In the genomic region with DNA sequence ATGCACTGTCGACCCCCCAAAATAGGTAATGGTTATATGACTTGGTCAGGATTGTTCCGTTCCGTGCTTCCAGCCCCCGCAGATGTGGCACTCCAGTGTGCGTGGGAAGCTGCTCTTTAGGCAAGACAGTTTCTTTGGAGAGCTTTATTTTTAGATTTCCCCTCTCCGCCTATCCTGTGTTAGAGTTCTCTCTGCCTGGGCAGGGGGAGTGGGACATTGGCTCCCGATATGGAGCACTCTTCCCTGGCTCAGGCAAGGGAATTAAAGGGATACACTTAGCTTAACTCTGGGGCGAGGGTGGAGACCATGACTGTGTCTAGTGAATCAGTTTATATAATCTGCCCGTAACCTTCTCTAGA, we compare ENCODE assay signal across 3 cellular contexts.
TF ChIP-seq lines count a peak whose summit lies in the region.

No MANE protein-coding gene starts in this region.

TF ChIP-seq in SK-N-SH, 30 proteins besides CTCF, POLR2A, EP300 and RAD21:
- TF ChIP-seq, protein P1, sequence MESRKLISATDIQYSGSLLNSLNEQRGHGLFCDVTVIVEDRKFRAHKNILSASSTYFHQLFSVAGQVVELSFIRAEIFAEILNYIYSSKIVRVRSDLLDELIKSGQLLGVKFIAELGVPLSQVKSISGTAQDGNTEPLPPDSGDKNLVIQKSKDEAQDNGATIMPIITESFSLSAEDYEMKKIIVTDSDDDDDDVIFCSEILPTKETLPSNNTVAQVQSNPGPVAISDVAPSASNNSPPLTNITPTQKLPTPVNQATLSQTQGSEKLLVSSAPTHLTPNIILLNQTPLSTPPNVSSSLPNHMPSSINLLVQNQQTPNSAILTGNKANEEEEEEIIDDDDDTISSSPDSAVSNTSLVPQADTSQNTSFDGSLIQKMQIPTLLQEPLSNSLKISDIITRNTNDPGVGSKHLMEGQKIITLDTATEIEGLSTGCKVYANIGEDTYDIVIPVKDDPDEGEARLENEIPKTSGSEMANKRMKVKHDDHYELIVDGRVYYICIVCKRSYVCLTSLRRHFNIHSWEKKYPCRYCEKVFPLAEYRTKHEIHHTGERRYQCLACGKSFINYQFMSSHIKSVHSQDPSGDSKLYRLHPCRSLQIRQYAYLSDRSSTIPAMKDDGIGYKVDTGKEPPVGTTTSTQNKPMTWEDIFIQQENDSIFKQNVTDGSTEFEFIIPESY (IDR thresholded peaks at IDR 0.05; ENCODE audit: borderline replicate concordance, low read depth): no peak

TF ChIP-seq in SK-N-SH treated with all-trans-retinoic acid at 6 μM for 48 hours, 23 proteins besides CTCF, POLR2A, EP300 and RAD21:
- TF ChIP-seq TCF4 (CRISPR knock-in tag; IDR thresholded peaks at IDR 0.05; ENCODE audit: borderline replicate concordance) (no peak), ESRRG (CRISPR knock-in tag; IDR thresholded peaks at IDR 0.05) (no peak), ISL1 (CRISPR knock-in tag; IDR thresholded peaks at IDR 0.05) (no peak), CSDC2 (CRISPR knock-in tag; IDR thresholded peaks at IDR 0.05) (no peak), RARB (CRISPR knock-in tag; IDR thresholded peaks at IDR 0.05) (no peak), ARNTL (CRISPR knock-in tag; IDR thresholded peaks at IDR 0.05; ENCODE audit: borderline replicate concordance, low read depth) (no peak), ZFP30 (CRISPR knock-in tag; IDR thresholded peaks at IDR 0.05) (no peak), ZNF565 (CRISPR knock-in tag; conservative IDR thresholded peaks at IDR 0.05; ENCODE audit: low read depth) (no peak), ZFP3 (CRISPR knock-in tag; IDR thresholded peaks at IDR 0.05) (no peak)
- TF ChIP-seq, protein P2, sequence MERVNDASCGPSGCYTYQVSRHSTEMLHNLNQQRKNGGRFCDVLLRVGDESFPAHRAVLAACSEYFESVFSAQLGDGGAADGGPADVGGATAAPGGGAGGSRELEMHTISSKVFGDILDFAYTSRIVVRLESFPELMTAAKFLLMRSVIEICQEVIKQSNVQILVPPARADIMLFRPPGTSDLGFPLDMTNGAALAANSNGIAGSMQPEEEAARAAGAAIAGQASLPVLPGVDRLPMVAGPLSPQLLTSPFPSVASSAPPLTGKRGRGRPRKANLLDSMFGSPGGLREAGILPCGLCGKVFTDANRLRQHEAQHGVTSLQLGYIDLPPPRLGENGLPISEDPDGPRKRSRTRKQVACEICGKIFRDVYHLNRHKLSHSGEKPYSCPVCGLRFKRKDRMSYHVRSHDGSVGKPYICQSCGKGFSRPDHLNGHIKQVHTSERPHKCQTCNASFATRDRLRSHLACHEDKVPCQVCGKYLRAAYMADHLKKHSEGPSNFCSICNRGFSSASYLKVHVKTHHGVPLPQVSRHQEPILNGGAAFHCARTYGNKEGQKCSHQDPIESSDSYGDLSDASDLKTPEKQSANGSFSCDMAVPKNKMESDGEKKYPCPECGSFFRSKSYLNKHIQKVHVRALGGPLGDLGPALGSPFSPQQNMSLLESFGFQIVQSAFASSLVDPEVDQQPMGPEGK (CRISPR knock-in tag; IDR thresholded peaks at IDR 0.05; ENCODE audit: borderline replicate concordance): no peak
- TF ChIP-seq, protein P3, sequence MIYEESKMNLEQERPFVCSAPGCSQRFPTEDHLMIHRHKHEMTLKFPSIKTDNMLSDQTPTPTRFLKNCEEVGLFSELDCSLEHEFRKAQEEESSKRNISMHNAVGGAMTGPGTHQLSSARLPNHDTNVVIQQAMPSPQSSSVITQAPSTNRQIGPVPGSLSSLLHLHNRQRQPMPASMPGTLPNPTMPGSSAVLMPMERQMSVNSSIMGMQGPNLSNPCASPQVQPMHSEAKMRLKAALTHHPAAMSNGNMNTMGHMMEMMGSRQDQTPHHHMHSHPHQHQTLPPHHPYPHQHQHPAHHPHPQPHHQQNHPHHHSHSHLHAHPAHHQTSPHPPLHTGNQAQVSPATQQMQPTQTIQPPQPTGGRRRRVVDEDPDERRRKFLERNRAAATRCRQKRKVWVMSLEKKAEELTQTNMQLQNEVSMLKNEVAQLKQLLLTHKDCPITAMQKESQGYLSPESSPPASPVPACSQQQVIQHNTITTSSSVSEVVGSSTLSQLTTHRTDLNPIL (CRISPR knock-in tag; IDR thresholded peaks at IDR 0.05; ENCODE audit: low read depth): no peak

TF ChIP-seq in HepG2, 621 proteins besides CTCF, POLR2A, EP300 and RAD21:
- no peak for TF ChIP-seq ZNF747 (CRISPR knock-in tag; IDR thresholded peaks at IDR 0.05; ENCODE audit: borderline replicate concordance)
- no peak for TF ChIP-seq HDAC2 (CRISPR knock-in tag; IDR thresholded peaks at IDR 0.05)
- TF ChIP-seq FOXO1 (CRISPR knock-in tag; IDR thresholded peaks at IDR 0.05): no peak
- TF ChIP-seq MEIS2 (CRISPR knock-in tag; IDR thresholded peaks at IDR 0.05): no peak
- TF ChIP-seq, protein P4, sequence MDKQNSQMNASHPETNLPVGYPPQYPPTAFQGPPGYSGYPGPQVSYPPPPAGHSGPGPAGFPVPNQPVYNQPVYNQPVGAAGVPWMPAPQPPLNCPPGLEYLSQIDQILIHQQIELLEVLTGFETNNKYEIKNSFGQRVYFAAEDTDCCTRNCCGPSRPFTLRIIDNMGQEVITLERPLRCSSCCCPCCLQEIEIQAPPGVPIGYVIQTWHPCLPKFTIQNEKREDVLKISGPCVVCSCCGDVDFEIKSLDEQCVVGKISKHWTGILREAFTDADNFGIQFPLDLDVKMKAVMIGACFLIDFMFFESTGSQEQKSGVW (CRISPR knock-in tag; IDR thresholded peaks at IDR 0.05; ENCODE audit: borderline replicate concordance): no peak
- no peak for TF ChIP-seq DR1 (CRISPR knock-in tag; IDR thresholded peaks at IDR 0.05)
- TF ChIP-seq ZNF674 (CRISPR knock-in tag; IDR thresholded peaks at IDR 0.05; ENCODE audit: low read depth): no peak
- no peak for TF ChIP-seq YEATS2 (CRISPR knock-in tag; IDR thresholded peaks at IDR 0.05; ENCODE audit: borderline replicate concordance)
- no peak for TF ChIP-seq ZNF530 (CRISPR knock-in tag; IDR thresholded peaks at IDR 0.05; ENCODE audit: low read depth)
- TF ChIP-seq, protein P5, sequence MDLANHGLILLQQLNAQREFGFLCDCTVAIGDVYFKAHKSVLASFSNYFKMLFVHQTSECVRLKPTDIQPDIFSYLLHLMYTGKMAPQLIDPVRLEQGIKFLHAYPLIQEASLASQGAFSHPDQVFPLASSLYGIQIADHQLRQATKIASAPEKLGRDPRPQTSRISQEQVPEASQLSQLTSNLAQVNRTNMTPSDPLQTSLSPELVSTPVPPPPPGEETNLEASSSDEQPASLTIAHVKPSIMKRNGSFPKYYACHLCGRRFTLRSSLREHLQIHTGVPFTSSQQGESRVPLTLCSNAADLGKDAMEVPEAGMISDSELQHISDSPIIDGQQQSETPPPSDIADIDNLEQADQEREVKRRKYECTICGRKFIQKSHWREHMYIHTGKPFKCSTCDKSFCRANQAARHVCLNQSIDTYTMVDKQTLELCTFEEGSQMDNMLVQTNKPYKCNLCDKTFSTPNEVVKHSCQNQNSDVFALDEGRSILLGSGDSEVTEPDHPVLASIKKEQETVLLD (CRISPR knock-in tag; IDR thresholded peaks at IDR 0.05; ENCODE audit: low read depth): no peak
- TF ChIP-seq, protein P6, sequence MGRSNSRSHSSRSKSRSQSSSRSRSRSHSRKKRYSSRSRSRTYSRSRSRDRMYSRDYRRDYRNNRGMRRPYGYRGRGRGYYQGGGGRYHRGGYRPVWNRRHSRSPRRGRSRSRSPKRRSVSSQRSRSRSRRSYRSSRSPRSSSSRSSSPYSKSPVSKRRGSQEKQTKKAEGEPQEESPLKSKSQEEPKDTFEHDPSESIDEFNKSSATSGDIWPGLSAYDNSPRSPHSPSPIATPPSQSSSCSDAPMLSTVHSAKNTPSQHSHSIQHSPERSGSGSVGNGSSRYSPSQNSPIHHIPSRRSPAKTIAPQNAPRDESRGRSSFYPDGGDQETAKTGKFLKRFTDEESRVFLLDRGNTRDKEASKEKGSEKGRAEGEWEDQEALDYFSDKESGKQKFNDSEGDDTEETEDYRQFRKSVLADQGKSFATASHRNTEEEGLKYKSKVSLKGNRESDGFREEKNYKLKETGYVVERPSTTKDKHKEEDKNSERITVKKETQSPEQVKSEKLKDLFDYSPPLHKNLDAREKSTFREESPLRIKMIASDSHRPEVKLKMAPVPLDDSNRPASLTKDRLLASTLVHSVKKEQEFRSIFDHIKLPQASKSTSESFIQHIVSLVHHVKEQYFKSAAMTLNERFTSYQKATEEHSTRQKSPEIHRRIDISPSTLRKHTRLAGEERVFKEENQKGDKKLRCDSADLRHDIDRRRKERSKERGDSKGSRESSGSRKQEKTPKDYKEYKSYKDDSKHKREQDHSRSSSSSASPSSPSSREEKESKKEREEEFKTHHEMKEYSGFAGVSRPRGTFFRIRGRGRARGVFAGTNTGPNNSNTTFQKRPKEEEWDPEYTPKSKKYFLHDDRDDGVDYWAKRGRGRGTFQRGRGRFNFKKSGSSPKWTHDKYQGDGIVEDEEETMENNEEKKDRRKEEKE (IDR thresholded peaks at IDR 0.05): no peak
- TF ChIP-seq, protein P7, sequence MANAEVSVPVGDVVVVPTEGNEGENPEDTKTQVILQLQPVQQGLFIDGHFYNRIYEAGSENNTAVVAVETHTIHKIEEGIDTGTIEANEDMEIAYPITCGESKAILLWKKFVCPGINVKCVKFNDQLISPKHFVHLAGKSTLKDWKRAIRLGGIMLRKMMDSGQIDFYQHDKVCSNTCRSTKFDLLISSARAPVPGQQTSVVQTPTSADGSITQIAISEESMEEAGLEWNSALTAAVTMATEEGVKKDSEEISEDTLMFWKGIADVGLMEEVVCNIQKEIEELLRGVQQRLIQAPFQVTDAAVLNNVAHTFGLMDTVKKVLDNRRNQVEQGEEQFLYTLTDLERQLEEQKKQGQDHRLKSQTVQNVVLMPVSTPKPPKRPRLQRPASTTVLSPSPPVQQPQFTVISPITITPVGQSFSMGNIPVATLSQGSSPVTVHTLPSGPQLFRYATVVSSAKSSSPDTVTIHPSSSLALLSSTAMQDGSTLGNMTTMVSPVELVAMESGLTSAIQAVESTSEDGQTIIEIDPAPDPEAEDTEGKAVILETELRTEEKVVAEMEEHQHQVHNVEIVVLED (CRISPR knock-in tag; IDR thresholded peaks at IDR 0.05; ENCODE audit: borderline replicate concordance): no peak
- TF ChIP-seq ZSCAN21 (CRISPR knock-in tag; IDR thresholded peaks at IDR 0.05; ENCODE audit: borderline replicate concordance): no peak
- TF ChIP-seq FOXP1 (IDR thresholded peaks at IDR 0.05): no peak
- no peak for TF ChIP-seq FOXP1 (CRISPR knock-in tag; IDR thresholded peaks at IDR 0.05)
- TF ChIP-seq, protein P8, sequence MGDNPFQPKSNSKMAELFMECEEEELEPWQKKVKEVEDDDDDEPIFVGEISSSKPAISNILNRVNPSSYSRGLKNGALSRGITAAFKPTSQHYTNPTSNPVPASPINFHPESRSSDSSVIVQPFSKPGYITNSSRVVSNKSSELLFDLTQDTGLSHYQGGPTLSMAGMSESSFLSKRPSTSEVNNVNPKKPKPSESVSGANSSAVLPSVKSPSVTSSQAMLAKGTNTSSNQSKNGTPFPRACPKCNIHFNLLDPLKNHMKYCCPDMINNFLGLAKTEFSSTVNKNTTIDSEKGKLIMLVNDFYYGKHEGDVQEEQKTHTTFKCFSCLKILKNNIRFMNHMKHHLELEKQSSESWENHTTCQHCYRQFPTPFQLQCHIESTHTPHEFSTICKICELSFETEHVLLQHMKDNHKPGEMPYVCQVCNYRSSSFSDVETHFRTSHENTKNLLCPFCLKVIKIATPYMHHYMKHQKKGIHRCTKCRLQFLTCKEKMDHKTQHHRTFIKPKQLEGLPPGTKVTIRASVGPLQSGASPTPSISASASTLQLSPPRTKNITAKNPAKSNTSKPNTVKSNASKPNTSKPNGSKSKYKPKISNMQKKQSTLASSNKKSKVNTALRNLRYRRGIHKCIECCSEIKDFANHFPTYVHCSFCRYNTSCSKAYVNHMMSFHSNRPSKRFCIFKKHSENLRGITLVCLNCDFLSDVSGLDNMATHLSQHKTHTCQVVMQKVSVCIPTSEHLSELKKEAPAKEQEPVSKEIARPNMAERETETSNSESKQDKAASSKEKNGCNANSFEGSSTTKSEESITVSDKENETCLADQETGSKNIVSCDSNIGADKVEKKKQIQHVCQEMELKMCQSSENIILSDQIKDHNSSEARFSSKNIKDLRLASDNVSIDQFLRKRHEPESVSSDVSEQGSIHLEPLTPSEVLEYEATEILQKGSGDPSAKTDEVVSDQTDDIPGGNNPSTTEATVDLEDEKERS (CRISPR knock-in tag; IDR thresholded peaks at IDR 0.05): no peak
- TF ChIP-seq TAF15 (IDR thresholded peaks at IDR 0.05; ENCODE audit: low read depth, low read length, poor library complexity, severe bottlenecking): no peak
- no peak for TF ChIP-seq NFE2 (CRISPR knock-in tag; IDR thresholded peaks at IDR 0.05)
- no peak for TF ChIP-seq ZNF678 (CRISPR knock-in tag; IDR thresholded peaks at IDR 0.05)
- TF ChIP-seq FOSL2 (CRISPR knock-in tag; IDR thresholded peaks at IDR 0.05): no peak
- no peak for TF ChIP-seq MTA3 (CRISPR knock-in tag; IDR thresholded peaks at IDR 0.05)
